Comparison of ENCODE assay signal across 10 cellular contexts in the genomic region with DNA sequence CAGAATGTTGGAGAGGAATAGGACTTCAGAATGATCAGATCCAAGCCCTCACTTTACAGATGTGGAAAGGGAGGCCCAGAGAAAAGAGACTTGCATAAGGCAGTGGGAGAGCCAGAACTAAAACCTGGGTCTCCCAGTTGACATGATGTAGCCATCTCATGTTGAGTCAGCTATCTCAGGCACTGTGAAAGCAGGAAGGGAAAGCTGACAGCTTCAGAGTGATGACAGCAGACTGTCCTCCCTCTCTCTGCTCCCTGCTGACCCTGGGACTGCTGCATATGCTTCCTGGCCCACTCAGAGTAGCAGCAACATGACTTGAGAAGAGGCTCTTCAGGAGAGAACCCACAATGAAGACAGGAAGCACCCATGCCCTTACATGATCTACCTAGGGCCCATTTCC. TPM values are rescaled to one million over a fixed set of nuclear protein-coding genes. Genes with fewer than 3 reads are reported as not detected.
A peak's percentile ranks its signal among the peaks of the same experiment; 100 is the strongest.
DNase-seq lines count a peak whose midpoint lies in the region; ATAC-seq, FAIRE-seq and TF ChIP-seq lines count a peak whose summit lies in the region.
"Had no signal": no experiment of that assay in that cellular context is flagged by ENCODE, and none has a peak within 500 bp of the region (broad histone marks: within the 10 kb centered on the region; RNA-seq: fewer than 3 reads in every experiment).

No MANE protein-coding gene starts in this region.

- H2BK120ac ChIP-seq in H1 (replicated peaks; ENCODE audit: low read depth, low read length), result no peak overlapping the region

- POLR2A ChIA-PET in H1 (lab: Charles Lee; ENCODE audit: partially characterized antibody), result no interaction called here
- POLR2A ChIA-PET in CD4-positive, alpha-beta T cell (lab: Charles Lee), result no interaction called here

- no peak overlapping the region for H4K8ac ChIP-seq in H1 (ENCODE audit: extremely low read depth, insufficient read depth, low read length)

- H2BK5ac ChIP-seq in H1 (ENCODE audit: low read depth, low read length), result no peak overlapping the region

- ATAC-seq in GM18498 (IDR thresholded peaks at IDR 0.05; ENCODE audit: unreplicated experiment) (peak; percentile 88), GM19467 (IDR thresholded peaks at IDR 0.05; ENCODE audit: unreplicated experiment) (peak; percentile 85), HG03066 (IDR thresholded peaks at IDR 0.05; ENCODE audit: low read depth, unreplicated experiment) (peak; percentile 90)
- no peak for ATAC-seq in CD4-positive, alpha-beta T cell (ENCODE audit: poor library complexity)

- no peaks in the 10 kb centered on the region for H3K23me2 ChIP-seq in H1 (ENCODE audit: low read depth, low read length)

- no peak overlapping the region for H3K4me3 ChIP-seq in H1 (ENCODE audit: extremely low read depth in 1 of 4, insufficient read depth in 2 of 4, low read depth in 3 of 4, low read length in 4 of 4)

- H3K4me2 ChIP-seq in H1 (ENCODE audit: insufficient read depth in 1 of 2, low read depth in 2 of 2, low read length in 2 of 2), result no peak overlapping the region

- H2BK20ac ChIP-seq in H1 (ENCODE audit: low read length), result 0 out of 2 replicates have a peak overlapping the region, but pooled peaks have one; percentile 40

- no peak overlapping the region for H3K27ac Mint-ChIP-seq in CD4-positive, alpha-beta T cell
- H3K27ac Mint-ChIP-seq in T-helper 2 cell treated with Interferon-gamma antibody and Interleukin-4, amounts not matched to agents 5 μg/mL and 100 μg/mL, for 36 hours, result no peak overlapping the region

- no peak overlapping the region for H3K56ac ChIP-seq in H1 (replicated peaks; ENCODE audit: insufficient read length, low read depth, low read length)

- no peak overlapping the region for H3K18ac ChIP-seq in H1 (ENCODE audit: extremely low read depth, low read length)

- no peak for TF ChIP-seq RAD21 in H1 (IDR thresholded peaks at IDR 0.05 in 1 of 2, conservative IDR thresholded peaks at IDR 0.05 in 1 of 2; ENCODE audit: low read depth in 2 of 2, low read length in 2 of 2)

- H3K9me3 Mint-ChIP-seq in CD4-positive, alpha-beta T cell, result no peaks in the 10 kb centered on the region
- no peaks in the 10 kb centered on the region for H3K9me3 Mint-ChIP-seq in T-helper 2 cell treated with Interferon-gamma antibody and Interleukin-4, amounts not matched to agents 5 μg/mL and 100 μg/mL, for 36 hours

- H3K9me3 ChIP-seq in H1 (ENCODE audit: insufficient read depth in 2 of 2, low read depth in 1 of 2, low read length in 1 of 2), result no peaks in the 10 kb centered on the region; a peak in 1 of 4 replicates
- H3K9me3 ChIP-seq in CD4-positive, alpha-beta T cell (ENCODE audit: control insufficient read depth, low read length), result no peaks in the 10 kb centered on the region

- H3K4ac ChIP-seq in H1 (replicated peaks; ENCODE audit: insufficient read length, low read depth, low read length), result no peak overlapping the region

- no peak overlapping the region for H3K9ac ChIP-seq in H1 (replicated peaks in 1 of 4; ENCODE audit: extremely low read depth in 1 of 4, low read depth in 3 of 4, low read length in 3 of 4)

- no peak overlapping the region for H2AK5ac ChIP-seq in H1 (ENCODE audit: low read depth, low read length)

- H3K36me3 ChIP-seq in H1 (ENCODE audit: control insufficient read depth in 2 of 4, insufficient read depth in 4 of 4, low read length in 3 of 4), result no peaks in the 10 kb centered on the region

- TF ChIP-seq EP300 in H1 (IDR thresholded peaks at IDR 0.05; ENCODE audit: borderline replicate concordance in 1 of 2, low read depth in 2 of 2, low read length in 2 of 2), result no peak

- H3K4me1 Mint-ChIP-seq in CD4-positive, alpha-beta T cell (ENCODE audit: low read depth), result no peaks in the 10 kb centered on the region
- H3K4me1 Mint-ChIP-seq in T-helper 2 cell treated with Interferon-gamma antibody and Interleukin-4, amounts not matched to agents 5 μg/mL and 100 μg/mL, for 36 hours (ENCODE audit: low read depth), result peaks cover 2% of the 10 kb centered on the region

- DNase-seq in H1 (ENCODE audit: low read depth in 1 of 2, low spot score in 2 of 2) (no peak), cerebellum (ENCODE audit: low spot score) (no peak), NCI-H510A (lab: John Stamatoyannopoulos, UW) (no peak)
- no peak for DNase-seq in CD4-positive, alpha-beta T cell
- DNase-seq in T-helper 2 cell treated with Interferon-gamma antibody and Interleukin-4, amounts not matched to agents 5 μg/mL and 100 μg/mL, for 36 hours (ENCODE audit: low spot score), result no peak

- CTCF ChIA-PET in H1 (lab: Charles Lee; ENCODE audit: partially characterized antibody), result interaction anchor here (0.7 to 1.1 kb wide), 2 partner anchors 11 to 64 kb away, joined by 3 read pairs; no protein-coding TSS in a partner anchor
- CTCF ChIA-PET in CD4-positive, alpha-beta T cell (lab: Charles Lee), result no interaction called here

- H2BK15ac ChIP-seq in H1 (ENCODE audit: low read length), result peak overlapping the region; percentile 78; the same call in 1 of the 2 replicates

- H3K27ac ChIP-seq in H1 (ENCODE audit: low read depth, low read length), result no peak overlapping the region
- no peak overlapping the region for H3K27ac ChIP-seq in CD4-positive, alpha-beta T cell (ENCODE audit: low read depth, low read length)

- H3K27me3 Mint-ChIP-seq in CD4-positive, alpha-beta T cell, result no peaks in the 10 kb centered on the region
- H3K27me3 Mint-ChIP-seq in T-helper 2 cell treated with Interferon-gamma antibody and Interleukin-4, amounts not matched to agents 5 μg/mL and 100 μg/mL, for 36 hours (ENCODE audit: low read depth), result no peaks in the 10 kb centered on the region

- no peak for FAIRE-seq in H1 (lab: Jason Lieb, UNC)
- FAIRE-seq: islet of Langerhans had no signal

- H3K79me2 ChIP-seq in H1 (ENCODE audit: control insufficient read depth in 1 of 2, insufficient read depth in 2 of 2, low read length in 2 of 2), result no peaks in the 10 kb centered on the region

- H4K91ac ChIP-seq in H1 (replicated peaks; ENCODE audit: insufficient read length, low read length), result peak overlapping the region; percentile 52

- no peaks in the 10 kb centered on the region for H3K79me1 ChIP-seq in H1 (ENCODE audit: low read depth, low read length)

- no peak for TF ChIP-seq POLR2A in H1 (IDR thresholded peaks at IDR 0.05; ENCODE audit: control extremely low read depth in 1 of 2, low read depth in 2 of 2, low read length in 2 of 2)

- no peak overlapping the region for H3K23ac ChIP-seq in H1 (ENCODE audit: insufficient read length)

- no peak overlapping the region for H3K4me3 Mint-ChIP-seq in CD4-positive, alpha-beta T cell
- no peak overlapping the region for H3K4me3 Mint-ChIP-seq in T-helper 2 cell treated with Interferon-gamma antibody and Interleukin-4, amounts not matched to agents 5 μg/mL and 100 μg/mL, for 36 hours

- no peak overlapping the region for H4K5ac ChIP-seq in H1 (ENCODE audit: insufficient read length, low read depth, low read length)

- H3K36me3 Mint-ChIP-seq in CD4-positive, alpha-beta T cell (ENCODE audit: low read depth), result no peaks in the 10 kb centered on the region
- no peaks in the 10 kb centered on the region for H3K36me3 Mint-ChIP-seq in T-helper 2 cell treated with Interferon-gamma antibody and Interleukin-4, amounts not matched to agents 5 μg/mL and 100 μg/mL, for 36 hours (ENCODE audit: low read depth)

- peaks cover 0 to 6% (median 4%) of the 10 kb centered on the region in 4 experiments; a peak in 2 of 7 replicates for H3K4me1 ChIP-seq in H1 (replicated peaks in 1 of 4; ENCODE audit: control insufficient read depth in 3 of 4, insufficient read depth in 4 of 4, low read length in 3 of 4)

- no peak for TF ChIP-seq CTCF in H1 (IDR thresholded peaks at IDR 0.05; ENCODE audit: control extremely low read depth in 1 of 3, insufficient read depth in 1 of 3, low read depth in 1 of 3, low read length in 3 of 3)
- TF ChIP-seq CTCF in CD4-positive, alpha-beta T cell (IDR thresholded peaks at IDR 0.05), result no peak

- H3K27me3 ChIP-seq in H1 (replicated peaks in 1 of 4; ENCODE audit: control insufficient read depth in 3 of 4, extremely low read depth in 1 of 4, insufficient read depth in 3 of 4, low read length in 3 of 4), result no peaks in the 10 kb centered on the region
- H3K27me3 ChIP-seq in CD4-positive, alpha-beta T cell (ENCODE audit: control insufficient read depth, insufficient read depth, low read length), result no peaks in the 10 kb centered on the region

- no peak overlapping the region for H2BK12ac ChIP-seq in H1 (ENCODE audit: low read depth, low read length)

- intact Hi-C loops in CD4-positive, alpha-beta T cell (cut with DNase I, micrococcal nuclease), result no loop called here

- no peak overlapping the region for H2AFZ ChIP-seq in H1 (ENCODE audit: low read length)

- H4K20me1 ChIP-seq in H1 (replicated peaks in 1 of 2; ENCODE audit: control insufficient read depth in 1 of 2, insufficient read depth in 2 of 2, low read length in 2 of 2), result no peaks in the 10 kb centered on the region

- no peak overlapping the region for H3K14ac ChIP-seq in H1 (ENCODE audit: insufficient read length)

TF ChIP-seq in H1, 55 proteins besides CTCF, POLR2A, EP300 and RAD21:
- TF ChIP-seq EZH2 (IDR thresholded peaks at IDR 0.05; ENCODE audit: low read depth, low read length, severe bottlenecking) (no peak), RFX5 (IDR thresholded peaks at IDR 0.05; ENCODE audit: borderline replicate concordance, low read depth, low read length) (no peak)

RNA-seq across cellular contexts. Expression of gene FHIT, which starts 14.7 kb away (rescaled TPM):
- 1.8 and 3.2 TPM in 2 replicates for total RNA-seq in H1 (2021; fragmentation: NEBNext Ultra II Directional; extraction: Animal tissue kit (Norgen Biotek cat#: 25700))
- 0.89 and 1.2 TPM in 2 replicates for polyA plus RNA-seq in H1 (2011; rRNA removed)
- polyA plus RNA-seq in H1 (2011; cell fraction: cytosol; rRNA removed), result 1.4 TPM
- 2.6 TPM for polyA plus RNA-seq in H1 (2011; cell fraction: nucleus; rRNA removed)
- 1.5 to 5.7 TPM (median 2.4 TPM) in 4 replicates for polyA plus RNA-seq in H1 (2012, experiment 1 of 2)
- 1.4 TPM for polyA plus RNA-seq in H1 (2012, experiment 2 of 2)
- 2.2 TPM for polyA plus RNA-seq in H1 (2013, experiment 1 of 2)
- polyA plus RNA-seq in H1 (2013, experiment 2 of 2), result 1.7 TPM
- 1.8 and 1.9 TPM in 2 replicates for polyA minus RNA-seq in H1 (2011; rRNA and poly(A)+ RNA removed)
- 2.1 TPM for polyA minus RNA-seq in H1 (2011; cell fraction: cytosol; rRNA and poly(A)+ RNA removed)
- polyA minus RNA-seq in H1 (2011; cell fraction: nucleus; rRNA and poly(A)+ RNA removed), result 16.2 TPM
- 5.4 TPM for total RNA-seq in cerebellum
- total RNA-seq in CD4-positive, alpha-beta T cell, result 10 to 100 TPM; 86.0 to 90.6 TPM
- total RNA-seq: HT-29 had no signal

Comparison
In these comparisons a context has a peak if more than half of its experiments do, and no peak if none do; other contexts are left out.
1. RNA of gene FHIT, which starts 14.7 kb away (total RNA-seq): 86.0 to 90.6 TPM in CD4-positive, alpha-beta T cell; 5.4 TPM in cerebellum (single experiment) and 1.8 to 3.2 TPM in H1; every median in the first group is over 10 times any median in the second.